In genomic region chr3:32596926-32597369, GRCh38 we compare ENCODE assay signal across 19 cellular contexts. TPM values are rescaled to one million over a fixed set of nuclear protein-coding genes. Genes with fewer than 3 reads are reported as not detected.
DNase-seq lines count a peak whose midpoint lies in the region; ATAC-seq, FAIRE-seq and TF ChIP-seq lines count a peak whose summit lies in the region.
"Had no signal": no experiment of that assay in that cellular context is flagged by ENCODE, and none has a peak within 500 bp of the region (broad histone marks: within the 10 kb centered on the region; RNA-seq: fewer than 3 reads in every experiment).

No MANE protein-coding gene starts in this region.

- WGBS in right lobe of liver (ENCODE audit: insufficient coverage, low coverage, low lambda C conversion rate, missing lambda C conversion rate), result 22% methylated on average over 3 of the region's 8 CpGs

- no peaks in the 10 kb centered on the region for H3K36me3 ChIP-seq in right lobe of liver
- H3K36me3 ChIP-seq: thyroid gland had no signal

- no peak for TF ChIP-seq POLR2A in right lobe of liver (IDR thresholded peaks at IDR 0.05)
- no peak for TF ChIP-seq POLR2A in GM12891 (IDR thresholded peaks at IDR 0.05; ENCODE audit: low read depth, low read length)

- CTCF ChIA-PET in AG04450 (lab: Charles Lee), result interaction anchor here (0.5 kb wide), 1 partner anchor 100 kb away, joined by 4 read pairs; no protein-coding TSS in a partner anchor

- POLR2A ChIA-PET in AG04450 (lab: Yijun Ruan, JAX), result interaction anchor here (0.7 kb wide), 3 partner anchors 29 to 339 kb away, joined by 3 to 7 read pairs (median 6); no protein-coding TSS in a partner anchor

- no peak overlapping the region for H3K27ac ChIP-seq in AG04450 (ENCODE audit: low read depth, low read length)
- no peak overlapping the region for H3K27ac ChIP-seq in right lobe of liver
- H3K27ac ChIP-seq: HL-60, thyroid gland had no signal

- peaks cover 0 to 5% (median 0%) of the 10 kb centered on the region in 4 donors for H3K4me1 ChIP-seq in right lobe of liver

- H3K9me3 ChIP-seq in AG04450 (ENCODE audit: control insufficient read depth, insufficient read depth, low read length) (no peaks in the 10 kb centered on the region; the same call in 1 of the 2 replicates), right lobe of liver (no peaks in the 10 kb centered on the region)
- H3K9me3 ChIP-seq: thyroid gland had no signal

- ATAC-seq in right lobe of liver (peak; percentile 34 to 79 (median 53)), HG02981 (IDR thresholded peaks at IDR 0.05; ENCODE audit: unreplicated experiment) (no peak)
- ATAC-seq: activated naive CD4-positive, alpha-beta T cell treated with anti-CD3 and anti-CD28 coated beads, Interleukin-2, amount 50 U/mL, for 72 hours had no signal

- H3K27me3 ChIP-seq in AG04450 (ENCODE audit: control insufficient read depth, insufficient read depth, low read length) (no peaks in the 10 kb centered on the region), right lobe of liver (no peaks in the 10 kb centered on the region)
- H3K27me3 ChIP-seq: thyroid gland had no signal

- no peak for FAIRE-seq in GM12891 (lab: Jason Lieb, UNC)
- FAIRE-seq: kidney had no signal

- intact Hi-C loops in right lobe of liver (cut with DNase I), result no loop called here

- H3K4me3 ChIP-seq in AG04450 (ENCODE audit: low read depth, low read length) (no peak overlapping the region), fibroblast of the aortic adventitia (ENCODE audit: low read depth, low read length) (no peak overlapping the region), right lobe of liver (no peak overlapping the region)
- H3K4me3 ChIP-seq: thyroid gland had no signal

- DNase-seq in AG04450 (ENCODE audit: low read depth, low spot score) (peak; percentile 62), OCI-M2 (lab: John Stamatoyannopoulos, UW; ENCODE audit: unreplicated experiment) (peak; percentile 28), fibroblast of the aortic adventitia (ENCODE audit: low read depth) (peak; percentile 88), right lobe of liver (no peak), GM12891 (ENCODE audit: insufficient read length, low spot score) (no peak), NCI-H345 (lab: John Stamatoyannopoulos, UW) (no peak)
- DNase-seq in stimulated activated naive CD4-positive, alpha-beta T cell (lab: John Stamatoyannopoulos, UW), result no peak
- DNase-seq: activated CD4-positive, alpha-beta T cell treated with anti-CD3 and anti-CD28 coated beads for 48 hours; activated T-cell treated with anti-CD3 and anti-CD28 coated beads for 4 hours; COR-L47; Kasumi-1; kidney; NCI-H1436 treated with DMSO at 0.1 percent for 48 hours; NCI-H748 treated with DMSO at 0.1 percent for 48 hours; stimulated activated CD8-positive, alpha-beta memory T cell treated with anti-CD3 and anti-CD28 coated beads, Interleukin-4, amount 100 ng/mL, for 48 hours; thyroid gland had no signal

- no peak for TF ChIP-seq CTCF in AG04450 (IDR thresholded peaks at IDR 0.05; ENCODE audit: low read depth, low read length)
- TF ChIP-seq CTCF in fibroblast of the aortic adventitia (IDR thresholded peaks at IDR 0.05; ENCODE audit: insufficient read depth, low read length), result no peak
- no peak for TF ChIP-seq CTCF in right lobe of liver (IDR thresholded peaks at IDR 0.05)

TF ChIP-seq in GM12891, 5 proteins besides CTCF, POLR2A, EP300 and RAD21:
- TF ChIP-seq POLR2AphosphoS5 (IDR thresholded peaks at IDR 0.05; ENCODE audit: low read depth, low read length) (no peak), PAX5 (IDR thresholded peaks at IDR 0.05; ENCODE audit: insufficient read depth, low read length, severe bottlenecking) (no peak), POU2F2 (IDR thresholded peaks at IDR 0.05; ENCODE audit: low read depth, low read length) (no peak), TAF1 (IDR thresholded peaks at IDR 0.05; ENCODE audit: low read depth, low read length) (no peak), SPI1 (IDR thresholded peaks at IDR 0.05; ENCODE audit: low read depth, low read length) (no peak)
TF ChIP-seq in GM12891: peak in this region for 0.

RNA-seq across cellular contexts. Expression of gene DYNC1LI1, which starts 26.3 kb away (rescaled TPM):
- polyA plus RNA-seq in AG04450 (2011; rRNA removed), result 33.2 and 53.4 TPM in 2 replicates
- 10.6 and 31.2 TPM in 2 replicates for polyA minus RNA-seq in AG04450 (2011; rRNA and poly(A)+ RNA removed)
- total RNA-seq in fibroblast of the aortic adventitia (ENCODE audit: low replicate concordance), result 42.5 and 84.3 TPM in 2 replicates
- 10 to 100 TPM in 4 of 6 experiments, 1 to 10 TPM in 2; 7.6 to 16.9 (median 12.6) TPM for total RNA-seq in right lobe of liver
- 17.1 TPM for polyA plus RNA-seq in GM12891 (2012; ENCODE audit: low read depth, missing spikeins)

Comparison
In these comparisons a context has a peak if more than half of its experiments do, and no peak if none do; other contexts are left out.
1. DNase-seq: peak in AG04450 (single experiment), OCI-M2 (single experiment) and fibroblast of the aortic adventitia (single experiment); none in right lobe of liver (0 of 3), GM12891 (single experiment), NCI-H345 (single experiment) and stimulated activated naive CD4-positive, alpha-beta T cell (0 of 6).